Comparison of ENCODE assay signal across 8 cellular contexts in genomic region chr11:79959318-79959717, GRCh38.
"Had no signal": no experiment of that assay in that cellular context is flagged by ENCODE, and none has a peak within 500 bp of the region (broad histone marks: within the 10 kb centered on the region; RNA-seq: fewer than 3 reads in every experiment).

No MANE protein-coding gene starts in this region.

- FAIRE-seq: G401.6, GM12878, GM12891, GM12892, GM18507, GM19239 had no signal

- DNase-seq: GDM1, GF-D8 had no signal

- ATAC-seq: GM12878 had no signal

- H3K4me3 ChIP-seq: GM12878 had no signal
